In genomic region chr17:8160741-8161221, GRCh38 we compare ENCODE assay signal across 11 cellular contexts. TPM values are rescaled to one million over a fixed set of nuclear protein-coding genes. Genes with fewer than 3 reads are reported as not detected.
DNase-seq lines count a peak whose midpoint lies in the region; ATAC-seq and TF ChIP-seq lines count a peak whose summit lies in the region.
"Had no signal": no experiment of that assay in that cellular context is flagged by ENCODE, and none has a peak within 500 bp of the region (broad histone marks: within the 10 kb centered on the region; RNA-seq: fewer than 3 reads in every experiment).

No MANE protein-coding gene starts in this region.

- peaks cover 0 to 3% of the 10 kb centered on the region in 2 donors for H3K27me3 ChIP-seq in naive thymus-derived CD4-positive, alpha-beta T cell (ENCODE audit: control insufficient read depth in 2 of 2, insufficient read depth in 2 of 2, low read length in 2 of 2)
- H3K27me3 ChIP-seq in uterus = no peaks in the 10 kb centered on the region

- peaks cover 0 to 29% (median 17%) of the 10 kb centered on the region in 5 donors for H3K36me3 Mint-ChIP-seq in naive thymus-derived CD4-positive, alpha-beta T cell

- peaks cover 45 to 60% (median 56%) of the 10 kb centered on the region in 7 donors for H3K4me1 Mint-ChIP-seq in naive thymus-derived CD4-positive, alpha-beta T cell

- H3K4me3 Mint-ChIP-seq in naive thymus-derived CD4-positive, alpha-beta T cell = peak overlapping the region; percentile 78 to 94 (median 90)

- ATAC-seq in Right ventricle myocardium superior (ENCODE audit: poor library complexity) (no peak), omental fat pad (ENCODE audit: low FRiP score) (no peak), HG03520 (IDR thresholded peaks at IDR 0.05; ENCODE audit: unreplicated experiment) (no peak)
- no peak for ATAC-seq in naive thymus-derived CD4-positive, alpha-beta T cell
- ATAC-seq: mucosa of descending colon had no signal

- TF ChIP-seq CTCF in coronary artery (IDR thresholded peaks at IDR 0.05) (no peak), uterus (IDR thresholded peaks at IDR 0.05) (no peak), omental fat pad (IDR thresholded peaks at IDR 0.05) (no peak)

- intact Hi-C loops in Right ventricle myocardium superior (cut with DNase I) (loop anchor here (5.0 kb wide), 1 partner anchor 38 kb away; the partner anchor contains the start of gene HES7), cardiac septum (cut with DNase I) (no loop called here), uterus (cut with DNase I; ENCODE audit: low total_unique reads) (no loop called here)
- intact Hi-C loops in naive thymus-derived CD4-positive, alpha-beta T cell (cut with micrococcal nuclease) = no loop called here

- H3K9me3 Mint-ChIP-seq in naive thymus-derived CD4-positive, alpha-beta T cell = peaks cover 0 to 3% (median 0%) of the 10 kb centered on the region in 11 donors

- CTCF ChIA-PET in naive thymus-derived CD4-positive, alpha-beta T cell (lab: Charles Lee) = interaction anchor here (0.7 to 1.5 kb wide), 7 partner anchors 13 to 271 kb away, joined by 3 to 7 read pairs (median 4); partner anchors contain the start of gene TMEM107

- H3K4me3 ChIP-seq in coronary artery = peak overlapping the region; percentile 96
- H3K4me3 ChIP-seq in naive thymus-derived CD4-positive, alpha-beta T cell (ENCODE audit: low read length) = peak overlapping the region; percentile 99
- no peak overlapping the region for H3K4me3 ChIP-seq in uterus
- H3K4me3 ChIP-seq: mucosa of descending colon had no signal

- TF ChIP-seq POLR2A in uterus (IDR thresholded peaks at IDR 0.05) = no peak

- peaks cover 8 to 29% (median 13%) of the 10 kb centered on the region in 3 experiments for H3K36me3 ChIP-seq in naive thymus-derived CD4-positive, alpha-beta T cell (ENCODE audit: control insufficient read depth in 2 of 3, insufficient read depth in 3 of 3, low read length in 3 of 3)
- no peaks in the 10 kb centered on the region for H3K36me3 ChIP-seq in uterus

- no peaks in the 10 kb centered on the region for H3K9me3 ChIP-seq in naive thymus-derived CD4-positive, alpha-beta T cell (ENCODE audit: control insufficient read depth in 2 of 3, low read length in 3 of 3)
- no peaks in the 10 kb centered on the region for H3K9me3 ChIP-seq in uterus
- H3K9me3 ChIP-seq: mucosa of descending colon had no signal

- peak; percentile 23 for DNase-seq in Right ventricle myocardium superior
- no peak for DNase-seq in cardiac septum (ENCODE audit: low spot score)
- peak; percentile 69 for DNase-seq in coronary artery (ENCODE audit: low spot score)
- DNase-seq in naive thymus-derived CD4-positive, alpha-beta T cell = peak in 1 of 9 donors; percentile 45
- DNase-seq in uterus = no peak
- DNase-seq in SW 1271 (lab: John Stamatoyannopoulos, UW) = no peak
- no peak for DNase-seq in omental fat pad (ENCODE audit: low spot score)
- DNase-seq: cortex of kidney, KG1 had no signal

- POLR2A ChIA-PET in naive thymus-derived CD4-positive, alpha-beta T cell (lab: Charles Lee) = interaction anchor here (0.6 to 14.5 kb wide), 11 partner anchors 9 to 767 kb away, joined by 3 to 820 read pairs (median 8); partner anchors contain the start of genes BORCS6, CTC1, HES7 and PER1

- H3K27ac ChIP-seq in coronary artery (peak overlapping the region; percentile 99 to 100), uterus (peak overlapping the region; percentile 97 to 100)
- peak overlapping the region; percentile 100 for H3K27ac ChIP-seq in naive thymus-derived CD4-positive, alpha-beta T cell (ENCODE audit: low read depth, low read length)

- H3K4me1 ChIP-seq in naive thymus-derived CD4-positive, alpha-beta T cell (ENCODE audit: control insufficient read depth in 2 of 2, insufficient read depth in 2 of 2, low read length in 2 of 2) = peaks cover 50 to 62% of the 10 kb centered on the region in 2 donors
- H3K4me1 ChIP-seq in uterus = peaks cover 14 to 26% of the 10 kb centered on the region in 2 donors

- peak overlapping the region in 7 of 9 donors; percentile 86 to 97 (median 94) for H3K27ac Mint-ChIP-seq in naive thymus-derived CD4-positive, alpha-beta T cell

- no peaks in the 10 kb centered on the region for H3K27me3 Mint-ChIP-seq in naive thymus-derived CD4-positive, alpha-beta T cell

RNA-seq across cellular contexts. Expression of gene VAMP2, which starts 2.0 kb away (rescaled TPM):
- total RNA-seq in Right ventricle myocardium superior (54.8 TPM), cardiac septum (63.9 TPM), uterus (100 to 1,000 TPM in 1 of 4 donors, 10 to 100 TPM in 2, 1 to 10 TPM in 1; 6.7 to 150 (median 14.1) TPM), omental fat pad (10 to 100 TPM; 16.8 to 42.1 (median 21.2) TPM)
- total RNA-seq in naive thymus-derived CD4-positive, alpha-beta T cell = 100 to 1,000 TPM in 4 of 5 experiments, 10 to 100 TPM in 1; 87.1 to 256 (median 210) TPM
- 10 to 100 TPM; 75.0 to 75.1 TPM for polyA plus RNA-seq in naive thymus-derived CD4-positive, alpha-beta T cell

RNA-seq across cellular contexts. Expression of gene PER1, which starts 8.6 kb away (rescaled TPM):
- total RNA-seq in Right ventricle myocardium superior (124 TPM), cardiac septum (47.8 TPM), uterus (100 to 1,000 TPM in 3 of 4 donors, 10 to 100 TPM in 1; 20.0 to 396 (median 163) TPM), omental fat pad (100 to 1,000 TPM in 2 of 4 donors, 10 to 100 TPM in 2; 78.8 to 169 (median 122) TPM)
- 1,000 to 10,000 TPM in 2 of 5 experiments, 10 to 100 TPM in 3; 40.1 to 1,786 (median 95.0) TPM for total RNA-seq in naive thymus-derived CD4-positive, alpha-beta T cell
- polyA plus RNA-seq in naive thymus-derived CD4-positive, alpha-beta T cell = 10 to 100 TPM in 1 of 2 donors, 1 to 10 TPM in 1; 7.9 to 12.1 TPM

RNA-seq across cellular contexts. Expression of gene TMEM107, which starts 15.4 kb away (rescaled TPM):
- total RNA-seq in Right ventricle myocardium superior = 7.1 TPM
- total RNA-seq in cardiac septum = 8.7 TPM
- 10 to 100 TPM; 23.1 to 49.7 (median 26.5) TPM for total RNA-seq in naive thymus-derived CD4-positive, alpha-beta T cell
- 10 to 100 TPM; 40.4 to 45.9 TPM for polyA plus RNA-seq in naive thymus-derived CD4-positive, alpha-beta T cell
- 10 to 100 TPM in 3 of 4 donors, under 1 TPM in 1; 0.77 to 42.6 (median 25.1) TPM for total RNA-seq in uterus
- 10 to 100 TPM; 10.9 to 78.4 (median 34.1) TPM for total RNA-seq in omental fat pad

RNA-seq across cellular contexts. Expression of gene BORCS6, which starts 29.2 kb away (rescaled TPM):
- total RNA-seq in Right ventricle myocardium superior = 8.5 TPM
- 6.8 TPM for total RNA-seq in cardiac septum
- 10 to 100 TPM in 3 of 5 experiments, 1 to 10 TPM in 2; 5.4 to 16.1 (median 13.4) TPM for total RNA-seq in naive thymus-derived CD4-positive, alpha-beta T cell
- polyA plus RNA-seq in naive thymus-derived CD4-positive, alpha-beta T cell = 10 to 100 TPM; 16.7 to 23.7 TPM
- total RNA-seq in uterus = 1 to 10 TPM in 3 of 4 donors, under 1 TPM in 1; under 0.01 to 9.0 (median 6.1) TPM
- total RNA-seq in omental fat pad = 1 to 10 TPM; 4.7 to 9.9 (median 6.7) TPM

RNA-seq across cellular contexts. Expression of gene HES7, which starts 36.9 kb away (rescaled TPM):
- total RNA-seq in Right ventricle myocardium superior = 0.13 TPM
- total RNA-seq in cardiac septum = 0.65 TPM
- total RNA-seq in naive thymus-derived CD4-positive, alpha-beta T cell = under 1 TPM; 0.22 to 0.98 (median 0.41) TPM
- polyA plus RNA-seq in naive thymus-derived CD4-positive, alpha-beta T cell = not detected
- under 1 TPM in 1 of 4 donors, not detected in 3; 0.61 TPM for total RNA-seq in uterus
- under 1 TPM in 1 of 4 donors, not detected in 3; 0.46 TPM for total RNA-seq in omental fat pad

Comparison
In these comparisons a context has a peak if more than half of its experiments do, and no peak if none do; other contexts are left out.
1. DNase-seq: peak in Right ventricle myocardium superior (single experiment) and coronary artery (single experiment); none in cardiac septum (single experiment), uterus (0 of 2), SW 1271 (0 of 2) and omental fat pad (single experiment).
2. H3K4me3 ChIP-seq: peak in coronary artery (single experiment) and naive thymus-derived CD4-positive, alpha-beta T cell (single experiment); none in uterus (0 of 2).
3. Peak in every context shown above with its lines, with median percentiles within 50 percentile points of each other: H3K27ac ChIP-seq.